1 cellular context compared by ENCODE assay signal in genomic region chr22:17845790-17846189, GRCh38.
A peak's percentile ranks its signal among the peaks of the same experiment; 100 is the strongest.
TF ChIP-seq lines count a peak whose summit lies in the region.

No MANE protein-coding gene starts in this region.

TF ChIP-seq in SK-N-SH, 30 proteins besides CTCF, POLR2A, EP300 and RAD21 (continued from another document):
- TF ChIP-seq USF2 (IDR thresholded peaks at IDR 0.05; ENCODE audit: borderline replicate concordance, low read depth, low read length) (no peak), FOXJ3 (CRISPR knock-in tag; IDR thresholded peaks at IDR 0.05) (no peak), PBX3 (IDR thresholded peaks at IDR 0.05) (no peak), TAF1 (IDR thresholded peaks at IDR 0.05; ENCODE audit: borderline replicate concordance, low read depth, low read length) (no peak), REST (IDR thresholded peaks at IDR 0.05; ENCODE audit: low read depth, low read length) (no peak), POLR2AphosphoS5 (IDR thresholded peaks at IDR 0.05; ENCODE audit: low read depth, low read length) (no peak), MAX (IDR thresholded peaks at IDR 0.05; ENCODE audit: low read depth) (no peak), FOSL2 (IDR thresholded peaks at IDR 0.05; ENCODE audit: borderline replicate concordance, low read depth) (no peak), NFIC (IDR thresholded peaks at IDR 0.05; ENCODE audit: borderline replicate concordance) (no peak), RCOR1 (IDR thresholded peaks at IDR 0.05; ENCODE audit: low read length) (0 out of 2 replicates have a peak, but pooled peaks have one; percentile 34), GABPA (IDR thresholded peaks at IDR 0.05; ENCODE audit: low read depth) (no peak), FOXM1 (IDR thresholded peaks at IDR 0.05; ENCODE audit: low read depth) (no peak), CHD2 (IDR thresholded peaks at IDR 0.05; ENCODE audit: low read length, partially characterized antibody) (peak; percentile 32)
